ENCODE assay signal across 1 cellular context in the genomic region with DNA sequence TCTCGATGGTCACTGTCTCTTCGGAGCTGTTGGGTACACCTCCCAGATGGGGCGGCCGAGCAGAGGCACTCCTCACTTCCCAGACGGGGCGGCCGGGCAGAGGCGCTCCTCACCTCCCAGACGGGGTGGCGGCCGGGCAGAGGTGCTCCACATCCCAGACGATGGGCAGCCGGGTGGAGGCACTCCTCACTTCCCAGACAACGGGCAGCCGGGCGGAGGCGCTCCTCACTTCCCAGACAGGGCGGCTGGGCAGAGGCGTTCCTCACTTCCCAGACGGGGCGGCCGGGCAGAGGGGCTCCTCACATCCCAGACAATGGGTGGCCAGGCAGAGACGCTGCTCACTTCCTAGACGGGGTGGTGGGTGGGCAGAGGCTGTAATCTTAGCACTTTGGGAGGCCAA.
A peak's percentile ranks its signal among the peaks of the same experiment; 100 is the strongest.
DNase-seq lines count a peak whose midpoint lies in the region; FAIRE-seq and TF ChIP-seq lines count a peak whose summit lies in the region.
"Not testable (repeated sequence)": the region's sequence is repeated elsewhere in the genome, so short reads cannot be mapped to it uniquely, and the experiment has no call there.

No MANE protein-coding gene starts in this region.

- not testable (repeated sequence) for TF ChIP-seq CTCF in kidney (IDR thresholded peaks at IDR 0.05; ENCODE audit: borderline replicate concordance, extremely low read depth, insufficient read depth)

- not testable (repeated sequence) for FAIRE-seq in kidney (lab: Jason Lieb, UNC)

- not testable (repeated sequence) for H3K9ac ChIP-seq in kidney (ENCODE audit: low read length in 2 of 2)

- not testable (repeated sequence) for H3K36me3 ChIP-seq in kidney (ENCODE audit: control insufficient read depth in 1 of 2, insufficient read depth in 2 of 2, low read length in 2 of 2)

- intact Hi-C loops in kidney (cut with DNase I) = not testable (repeated sequence)

- not testable (repeated sequence) for H3K9me3 ChIP-seq in kidney (ENCODE audit: control insufficient read depth in 1 of 2, low read length in 2 of 2)

- H3K27ac ChIP-seq in kidney (ENCODE audit: low read depth in 2 of 2, low read length in 2 of 2) = not testable (repeated sequence)

- not testable (repeated sequence) for H3K4me3 ChIP-seq in kidney (ENCODE audit: low read length in 2 of 2)

- H3K4me1 ChIP-seq in kidney (ENCODE audit: control insufficient read depth in 1 of 2, insufficient read depth in 1 of 2, low read depth in 1 of 2, low read length in 2 of 2) = not testable (repeated sequence)

- peak; percentile 64 for DNase-seq in kidney
